Comparison of ENCODE assay signal across 20 cellular contexts in genomic region chr18:42351455-42351854, GRCh38.
DNase-seq lines count a peak whose midpoint lies in the region; ATAC-seq, FAIRE-seq and TF ChIP-seq lines count a peak whose summit lies in the region.
"Had no signal": no experiment of that assay in that cellular context is flagged by ENCODE, and none has a peak within 500 bp of the region (broad histone marks: within the 10 kb centered on the region; RNA-seq: fewer than 3 reads in every experiment).

No MANE protein-coding gene starts in this region.

- no peaks in the 10 kb centered on the region for H3K9me2 ChIP-seq in SK-N-SH

- TF ChIP-seq CTCF in SK-N-SH (IDR thresholded peaks at IDR 0.05) = no peak
- TF ChIP-seq CTCF in HEK293 (tag by site-specific recombination; IDR thresholded peaks at IDR 0.05) = no peak
- no peak for TF ChIP-seq CTCF in GM12878 (IDR thresholded peaks at IDR 0.05 in 2 of 3, conservative IDR thresholded peaks at IDR 0.05 in 1 of 3; ENCODE audit: control insufficient read depth in 2 of 3, extremely low read depth in 1 of 3, insufficient read depth in 1 of 3, low read depth in 3 of 3, low read length in 3 of 3)
- TF ChIP-seq CTCF in nephron progenitor cell (IDR thresholded peaks at IDR 0.05) = no peak

- in situ Hi-C loops in GM12878 (cut with MboI) = no loop called here

- no peak overlapping the region for H3K4me2 ChIP-seq in SK-N-SH
- no peak overlapping the region for H3K4me2 ChIP-seq in GM12878 (ENCODE audit: control insufficient read depth, insufficient read depth)
- H3K4me2 ChIP-seq: A549 had no signal

- no peaks in the 10 kb centered on the region for H3K36me3 ChIP-seq in SK-N-SH (replicated peaks in 1 of 2; ENCODE audit: control insufficient read depth in 1 of 2, insufficient read depth in 2 of 2, low read length in 1 of 2)
- no peaks in the 10 kb centered on the region for H3K36me3 ChIP-seq in HEK293 (ENCODE audit: control insufficient read depth in 2 of 2, insufficient read depth in 1 of 2, low read length in 2 of 2)
- no peaks in the 10 kb centered on the region for H3K36me3 ChIP-seq in GM12878 (ENCODE audit: control insufficient read depth in 2 of 2, insufficient read depth in 2 of 2, low read length in 1 of 2)
- H3K36me3 ChIP-seq in effector memory CD4-positive, alpha-beta T cell (ENCODE audit: control insufficient read depth, insufficient read depth, low read length) = no peaks in the 10 kb centered on the region

- H3K9ac ChIP-seq in SK-N-SH (no peak overlapping the region), GM12878 (ENCODE audit: control insufficient read depth, insufficient read depth, low read length) (no peak overlapping the region)

- no peaks in the 10 kb centered on the region for H3K79me2 ChIP-seq in SK-N-SH (ENCODE audit: insufficient read depth)
- H3K79me2 ChIP-seq in GM12878 (ENCODE audit: control insufficient read depth, insufficient read depth, low read length) = no peaks in the 10 kb centered on the region

- H3K4me3 ChIP-seq in SK-N-SH (ENCODE audit: low read depth in 2 of 2, low read length in 1 of 2) (no peak overlapping the region), HEK293 (ENCODE audit: low read depth, low read length) (no peak overlapping the region), GM12878 (no peak overlapping the region)
- no peak overlapping the region for H3K4me3 ChIP-seq in effector memory CD4-positive, alpha-beta T cell (ENCODE audit: insufficient read depth, low read depth, low read length, poor library complexity, severe bottlenecking)
- H3K4me3 ChIP-seq: A549 had no signal

- RAD21 ChIA-PET in GM12878 (lab: Charles Lee; ENCODE audit: unreplicated experiment) = no interaction called here

- H3F3A ChIP-seq in SK-N-SH (replicated peaks; ENCODE audit: insufficient read depth) = no peaks in the 10 kb centered on the region

- SMC1A ChIA-PET in GM12878 (lab: Charles Lee; ENCODE audit: uncharacterized antibody, unreplicated experiment) = interaction anchor here (2.6 kb wide), 1 partner anchor 16 kb away, joined by 8 read pairs; no protein-coding TSS in a partner anchor

- H3K36me3 Mint-ChIP-seq in nephron progenitor cell (ENCODE audit: low read depth) = no peaks in the 10 kb centered on the region
- H3K36me3 Mint-ChIP-seq in activated T-helper 1 cell treated with anti-CD3 and anti-CD28 coated beads, Interleukin-12 subunit alpha, Interleukin-12 subunit beta, Interleukin-2, Interleukin-4 antibody, amounts not matched to agents 30 ng/mL and 10 ng/mL and 1 ng/mL, durations not matched to agents 14 hours and 24 hours and 36 hours (ENCODE audit: low read depth) = no peaks in the 10 kb centered on the region

- no peaks in the 10 kb centered on the region for H3K4me1 Mint-ChIP-seq in nephron progenitor cell
- no peaks in the 10 kb centered on the region for H3K4me1 Mint-ChIP-seq in activated T-helper 1 cell treated with anti-CD3 and anti-CD28 coated beads, Interleukin-12 subunit alpha, Interleukin-12 subunit beta, Interleukin-2, Interleukin-4 antibody, amounts not matched to agents 30 ng/mL and 10 ng/mL and 1 ng/mL, durations not matched to agents 14 hours and 24 hours and 36 hours (ENCODE audit: low read depth)

- no TSS peak for BruUV-seq in GM12878 (replicated peaks; lab: Mats Ljungman, UMichigan)

- H3K9me3 Mint-ChIP-seq in nephron progenitor cell = no peaks in the 10 kb centered on the region
- H3K9me3 Mint-ChIP-seq in activated T-helper 1 cell treated with anti-CD3 and anti-CD28 coated beads, Interleukin-12 subunit alpha, Interleukin-12 subunit beta, Interleukin-2, Interleukin-4 antibody, amounts not matched to agents 30 ng/mL and 10 ng/mL and 1 ng/mL, durations not matched to agents 14 hours and 24 hours and 36 hours = no peaks in the 10 kb centered on the region
- H3K9me3 Mint-ChIP-seq: CD4-positive, alpha-beta T cell had no signal

- POLR2A ChIA-PET in SK-N-SH (lab: Yijun Ruan, JAX) (no interaction called here), HEK293 (lab: Yijun Ruan, JAX) (no interaction called here), GM12878 (lab: Charles Lee) (no interaction called here)

- intact Hi-C loops in GM12878 (cut with micrococcal nuclease; ENCODE audit: unreplicated experiment) = no loop called here
- intact Hi-C loops in activated T-helper 1 cell treated with anti-CD3 and anti-CD28 coated beads, Interleukin-12 subunit alpha, Interleukin-12 subunit beta, Interleukin-2, Interleukin-4 antibody, amounts not matched to agents 30 ng/mL and 10 ng/mL and 1 ng/mL, durations not matched to agents 14 hours and 24 hours and 36 hours (cut with micrococcal nuclease) = no loop called here

- no peaks in the 10 kb centered on the region for H3K27me3 Mint-ChIP-seq in nephron progenitor cell (ENCODE audit: low read depth, poor library complexity)
- H3K27me3 Mint-ChIP-seq in activated T-helper 1 cell treated with anti-CD3 and anti-CD28 coated beads, Interleukin-12 subunit alpha, Interleukin-12 subunit beta, Interleukin-2, Interleukin-4 antibody, amounts not matched to agents 30 ng/mL and 10 ng/mL and 1 ng/mL, durations not matched to agents 14 hours and 24 hours and 36 hours (ENCODE audit: insufficient read depth) = no peaks in the 10 kb centered on the region
- H3K27me3 Mint-ChIP-seq: CD4-positive, alpha-beta T cell had no signal

- H4K20me1 ChIP-seq in SK-N-SH (ENCODE audit: insufficient read depth) (no peaks in the 10 kb centered on the region), GM12878 (ENCODE audit: control insufficient read depth, insufficient read depth) (no peaks in the 10 kb centered on the region)

- TF ChIP-seq EP300 in SK-N-SH (IDR thresholded peaks at IDR 0.05; ENCODE audit: borderline replicate concordance in 1 of 2, low read depth in 1 of 2, low read length in 1 of 2) (no peak), GM12878 (IDR thresholded peaks at IDR 0.05; ENCODE audit: borderline replicate concordance in 1 of 2, control insufficient read depth in 1 of 2, low read depth in 2 of 2, low read length in 2 of 2) (no peak)

- CTCF ChIA-PET in SK-N-SH (lab: Yijun Ruan, JAX) (no interaction called here), HEK293 (lab: Yijun Ruan, JAX) (interaction anchor here (0.7 kb wide), 1 partner anchor 1214 kb away, joined by 5 read pairs; no protein-coding TSS in a partner anchor), GM12878 (lab: Yijun Ruan, JAX) (no interaction called here)

- no peak overlapping the region for H3K4me3 Mint-ChIP-seq in nephron progenitor cell
- no peak overlapping the region for H3K4me3 Mint-ChIP-seq in activated T-helper 1 cell treated with anti-CD3 and anti-CD28 coated beads, Interleukin-12 subunit alpha, Interleukin-12 subunit beta, Interleukin-2, Interleukin-4 antibody, amounts not matched to agents 30 ng/mL and 10 ng/mL and 1 ng/mL, durations not matched to agents 14 hours and 24 hours and 36 hours
- H3K4me3 Mint-ChIP-seq: CD4-positive, alpha-beta T cell had no signal

- no peaks in the 10 kb centered on the region for H3K4me1 ChIP-seq in SK-N-SH (ENCODE audit: control insufficient read depth in 1 of 2, insufficient read depth in 2 of 2, low read depth in 1 of 2, low read length in 1 of 2)
- no peaks in the 10 kb centered on the region for H3K4me1 ChIP-seq in HEK293 (ENCODE audit: control insufficient read depth, insufficient read depth, low read length)
- H3K4me1 ChIP-seq in GM12878 (ENCODE audit: control insufficient read depth, insufficient read depth, low read length) = no peaks in the 10 kb centered on the region
- no peaks in the 10 kb centered on the region for H3K4me1 ChIP-seq in effector memory CD4-positive, alpha-beta T cell (ENCODE audit: control insufficient read depth, insufficient read depth, low read length, poor library complexity, severe bottlenecking)
- H3K4me1 ChIP-seq: A549, Caco-2 had no signal

- no peak for FAIRE-seq in GM12878 (lab: Jason Lieb, UNC)
- FAIRE-seq: A549 had no signal

- H3K27me3 ChIP-seq in SK-N-SH (ENCODE audit: insufficient read depth) (no peaks in the 10 kb centered on the region), GM12878 (replicated peaks in 1 of 2; ENCODE audit: control insufficient read depth in 2 of 2, insufficient read depth in 2 of 2, low read length in 1 of 2) (no peaks in the 10 kb centered on the region)
- no peaks in the 10 kb centered on the region for H3K27me3 ChIP-seq in effector memory CD4-positive, alpha-beta T cell (replicated peaks; ENCODE audit: control insufficient read depth, insufficient read depth, low read length, poor library complexity, severe bottlenecking)

- no peak for ATAC-seq in SK-N-SH treated with all-trans-retinoic acid at 6 μM for 48 hours
- ATAC-seq in GM12878 = no peak
- ATAC-seq: A549, HCT116 had no signal

- TF ChIP-seq POLR2A in GM12878 (IDR thresholded peaks at IDR 0.05; ENCODE audit: low read depth, low read length) = no peak

- WGBS in SK-N-SH (ENCODE audit: low lambda C conversion rate) = 40% methylated on average over 2 of the region's 2 CpGs
- WGBS in GM12878 (ENCODE audit: insufficient coverage, insufficient replicate concordance, low lambda C conversion rate, missing lambda C conversion rate) = 2% methylated on average over 2 of the region's 2 CpGs

- H3K27ac Mint-ChIP-seq in nephron progenitor cell = no peak overlapping the region
- no peak overlapping the region for H3K27ac Mint-ChIP-seq in activated T-helper 1 cell treated with anti-CD3 and anti-CD28 coated beads, Interleukin-12 subunit alpha, Interleukin-12 subunit beta, Interleukin-2, Interleukin-4 antibody, amounts not matched to agents 30 ng/mL and 10 ng/mL and 1 ng/mL, durations not matched to agents 14 hours and 24 hours and 36 hours
- H3K27ac Mint-ChIP-seq: CD4-positive, alpha-beta T cell had no signal

- H2AFZ ChIP-seq in SK-N-SH (ENCODE audit: low read depth) (no peak overlapping the region), GM12878 (ENCODE audit: control insufficient read depth, low read depth, low read length) (no peak overlapping the region)

- no peak for DNase-seq in SK-N-SH
- no peak for DNase-seq in GM12878 (ENCODE audit: low read depth, low spot score)
- DNase-seq in nephron progenitor cell = peak; percentile 4
- DNase-seq in effector memory CD4-positive, alpha-beta T cell = no peak
- no peak for DNase-seq in activated T-helper 1 cell treated with anti-CD3 and anti-CD28 coated beads, Interleukin-12 subunit alpha, Interleukin-12 subunit beta, Interleukin-2, Interleukin-4 antibody, amounts not matched to agents 30 ng/mL and 10 ng/mL and 1 ng/mL, durations not matched to agents 14 hours and 24 hours and 36 hours (ENCODE audit: low spot score)
- no peak for DNase-seq in SHP77 treated with DMSO at 0.1 percent for 48 hours (lab: John Stamatoyannopoulos, UW)
- DNase-seq: AML-193; Caco-2; CD4-positive, alpha-beta T cell; DMS153; DMS79; GDM1; GOT3; H7 had no signal

- H3K27ac ChIP-seq in SK-N-SH (ENCODE audit: low read depth in 2 of 2, low read length in 1 of 2) = no peak overlapping the region
- no peak overlapping the region for H3K27ac ChIP-seq in HEK293 (ENCODE audit: extremely low read depth, low read depth, low read length)
- no peak overlapping the region for H3K27ac ChIP-seq in GM12878 (ENCODE audit: control insufficient read depth, insufficient read depth)
- no peak overlapping the region for H3K27ac ChIP-seq in effector memory CD4-positive, alpha-beta T cell (ENCODE audit: insufficient read depth, low read length, poor library complexity, severe bottlenecking)
- H3K27ac ChIP-seq: 22Rv1, A549, C4-2B had no signal

- H3K9me3 ChIP-seq in SK-N-SH (no peaks in the 10 kb centered on the region), HEK293 (ENCODE audit: control insufficient read depth, insufficient read depth, low read depth, low read length) (no peaks in the 10 kb centered on the region), GM12878 (replicated peaks; ENCODE audit: control insufficient read depth, insufficient read depth, low read length) (no peaks in the 10 kb centered on the region)
- H3K9me3 ChIP-seq in effector memory CD4-positive, alpha-beta T cell (ENCODE audit: control insufficient read depth, low read length) = no peaks in the 10 kb centered on the region
- H3K9me3 ChIP-seq: A549, Caco-2 had no signal

- TF ChIP-seq RAD21 in SK-N-SH (IDR thresholded peaks at IDR 0.05; ENCODE audit: low read length) = no peak
- TF ChIP-seq RAD21 in GM12878 (IDR thresholded peaks at IDR 0.05; ENCODE audit: insufficient read depth, low read depth, low read length) = no peak
